24 cellular contexts compared by ENCODE assay signal in the genomic region with DNA sequence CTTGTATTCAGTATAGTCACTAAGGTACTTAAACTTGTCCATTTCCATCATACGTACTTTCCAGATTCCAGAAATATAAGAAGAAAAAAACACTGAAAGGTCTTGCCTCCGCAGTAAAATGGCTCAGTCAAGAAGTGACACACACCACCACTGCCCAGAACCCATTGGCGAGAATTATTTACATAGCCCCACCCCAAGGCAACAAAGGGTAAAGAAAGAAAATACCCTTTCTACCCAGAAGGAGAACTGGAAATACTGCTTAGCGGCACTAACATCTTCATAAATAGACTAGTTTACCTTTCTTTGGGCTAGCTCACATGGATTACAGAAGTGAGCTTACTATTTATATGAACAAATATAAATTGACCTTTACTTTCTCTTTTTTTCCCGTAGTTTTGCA.
"Had no signal": no experiment of that assay in that cellular context is flagged by ENCODE, and none has a peak within 500 bp of the region (broad histone marks: within the 10 kb centered on the region; RNA-seq: fewer than 3 reads in every experiment).

No MANE protein-coding gene starts in this region.

- H3K4me1 ChIP-seq: SJSA1 had no signal

- ATAC-seq: K562, Panc1 had no signal

- H3K36me3 ChIP-seq: SJSA1 had no signal

- DNase-seq: Kasumi-1, MM.1S, MV-4-11, NCI-H1048, NCI-H1105, NCI-H1417, NCI-H1436 treated with DMSO at 0.1 percent for 48 hours, NCI-H1694, NCI-H187 treated with DMSO at 0.1 percent for 48 hours, NCI-H2029 treated with DMSO at 0.1 percent for 48 hours, NCI-H2171 treated with DMSO at 0.1 percent for 48 hours, NCI-H345, NCI-H446 treated with DMSO at 0.1 percent for 48 hours, NCI-H510A treated with DMSO at 0.1 percent for 48 hours, NCI-H526, NCI-H774, SHP77 had no signal

- H3K9me3 ChIP-seq: SJSA1 had no signal

- H3K9me3 Mint-ChIP-seq: IgD-negative memory B cell had no signal

- H3K27ac ChIP-seq: KMS-11, RWPE1, SJSA1, SK-N-MC had no signal

- H3K4me3 ChIP-seq: K562, SJSA1, SK-N-MC had no signal

- H3K27ac Mint-ChIP-seq: IgD-negative memory B cell had no signal

- H3K4me1 Mint-ChIP-seq: IgD-negative memory B cell had no signal

- H3K9ac ChIP-seq: KMS-11 had no signal

- H3K4me2 ChIP-seq: KMS-11 had no signal

- H3K36me3 Mint-ChIP-seq: IgD-negative memory B cell had no signal

- H3K4me3 Mint-ChIP-seq: IgD-negative memory B cell had no signal
